In the genomic region with DNA sequence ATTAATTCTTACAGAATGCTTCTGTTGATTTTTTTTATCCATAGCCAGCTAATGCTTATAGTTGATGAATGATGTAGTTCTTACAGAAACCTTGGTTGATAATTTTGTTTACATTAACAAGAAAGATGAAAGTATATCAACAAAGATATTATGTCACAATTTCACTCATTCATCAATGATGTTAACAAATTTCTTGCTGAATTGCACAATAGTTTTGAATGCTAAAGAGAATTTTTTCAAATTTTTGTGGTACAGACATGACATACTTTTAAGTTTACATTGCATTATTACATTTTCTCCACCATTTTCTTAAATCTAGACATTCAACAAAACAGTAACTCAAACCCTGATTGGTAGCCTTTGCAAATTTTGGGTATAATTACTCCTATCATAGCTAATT, we compare ENCODE assay signal across 9 cellular contexts.
"Had no signal": no experiment of that assay in that cellular context is flagged by ENCODE, and none has a peak within 500 bp of the region (broad histone marks: within the 10 kb centered on the region; RNA-seq: fewer than 3 reads in every experiment).

No MANE protein-coding gene starts in this region.

- H3K27ac ChIP-seq: GM23248, KMS-11 had no signal

- FAIRE-seq: HTR-8/SVneo had no signal

- H3K36me3 ChIP-seq: HAP-1 had no signal

- H3K9me3 ChIP-seq: HAP-1 had no signal

- H3K9ac ChIP-seq: GM23248, KMS-11 had no signal

- H3K4me2 ChIP-seq: KMS-11 had no signal

- ATAC-seq: HCT116 had no signal

- DNase-seq: GM23248, GOT3, H7, HFFc6, KBM-7 had no signal

- H3K4me1 ChIP-seq: HAP-1 had no signal

- H3K4me3 ChIP-seq: GM23248, HAP-1 had no signal

- H2AFZ ChIP-seq: GM23248 had no signal
